1 cellular context compared by ENCODE assay signal in genomic region chr12:53381739-53382630, GRCh38.
A peak's percentile ranks its signal among the peaks of the same experiment; 100 is the strongest.
TF ChIP-seq lines count a peak whose summit lies in the region.

No MANE protein-coding gene starts in this region.

TF ChIP-seq in K562, 482 proteins besides CTCF, POLR2A, EP300 and RAD21 (continued from another document):
- TF ChIP-seq CTCFL (IDR thresholded peaks at IDR 0.05; ENCODE audit: borderline replicate concordance, insufficient read depth, low read depth, low read length, poor library complexity, severe bottlenecking) (peak; percentile 72), RCOR1 (IDR thresholded peaks at IDR 0.05; ENCODE audit: borderline replicate concordance in 1 of 2, low read depth in 2 of 2, low read length in 2 of 2) (0 out of 4 replicates have a peak, but pooled peaks of 1 of the 2 experiments have one; percentile 13), VEZF1 (CRISPR knock-in tag; IDR thresholded peaks at IDR 0.05) (peak; percentile 27; the same call in 1 of the 2 replicates)
